In the genomic region with DNA sequence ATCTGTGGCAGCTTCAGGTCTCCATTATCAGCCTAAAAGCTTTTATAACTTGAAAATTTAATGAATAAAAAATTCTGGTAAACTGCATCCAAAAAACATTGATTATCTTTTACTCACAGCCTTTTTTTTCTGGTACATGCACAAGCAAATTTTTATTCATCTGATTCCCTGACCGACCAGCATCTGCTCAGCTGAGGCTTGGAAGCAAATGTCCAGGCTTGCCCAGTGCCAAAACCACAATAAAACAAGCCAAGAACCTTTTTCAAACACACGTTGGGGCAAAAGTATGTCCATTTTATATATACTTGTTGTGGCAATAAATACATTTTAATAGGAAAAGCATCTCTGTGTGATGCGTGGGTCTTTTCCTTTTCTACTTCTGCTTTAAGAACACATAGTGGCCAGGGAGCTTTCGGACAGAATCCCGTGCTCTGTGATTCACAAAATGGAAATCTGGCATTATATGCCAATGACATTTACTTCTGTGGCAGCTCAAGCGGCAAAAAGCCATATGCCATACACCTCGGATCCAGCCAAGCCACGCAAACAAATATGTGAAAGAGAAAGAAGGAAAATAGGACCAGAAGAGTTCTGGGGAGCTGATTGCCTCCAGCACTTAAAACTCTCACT, we compare ENCODE assay signal across 27 cellular contexts.
DNase-seq lines count a peak whose midpoint lies in the region; ATAC-seq, FAIRE-seq and TF ChIP-seq lines count a peak whose summit lies in the region.
"Had no signal": no experiment of that assay in that cellular context is flagged by ENCODE, and none has a peak within 500 bp of the region (broad histone marks: within the 10 kb centered on the region; RNA-seq: fewer than 3 reads in every experiment).

No MANE protein-coding gene starts in this region.

- no peak overlapping the region for H3K27ac ChIP-seq in astrocyte (ENCODE audit: low read depth, low read length)
- H3K27ac ChIP-seq: foreskin keratinocyte, neural progenitor cell, suprapubic skin, vagina had no signal

- H3K4me1 Mint-ChIP-seq in astrocyte (ENCODE audit: low read depth, unreplicated experiment): peaks cover 4% of the 10 kb centered on the region
- H3K4me1 Mint-ChIP-seq: H9, neural progenitor cell had no signal

- H3K4me3 ChIP-seq in astrocyte (ENCODE audit: insufficient read depth, low read depth, low read length): no peak overlapping the region
- H3K4me3 ChIP-seq: mucosa of descending colon, neural progenitor cell, suprapubic skin, vagina had no signal

- no peaks in the 10 kb centered on the region for H3K9me3 Mint-ChIP-seq in astrocyte (ENCODE audit: unreplicated experiment)
- H3K9me3 Mint-ChIP-seq: activated T-cell treated with anti-CD3 and anti-CD28 coated beads, Interleukin-2, amount 50 U/mL, for 4 hours; neural progenitor cell; T-cell had no signal

- peak; percentile 62 for DNase-seq in NCI-H1092 treated with DMSO at 0.1 percent for 48 hours (lab: John Stamatoyannopoulos, UW)
- peak; percentile 44 for DNase-seq in astrocyte (ENCODE audit: low read depth)
- DNase-seq in fibroblast of gingiva (ENCODE audit: low read depth): peak; percentile 13
- peak; percentile 9 for DNase-seq in stromal cell of bone marrow (ENCODE audit: low read depth)
- no peak for DNase-seq in GF-D8 (lab: John Stamatoyannopoulos, UW)
- DNase-seq: activated CD4-positive, alpha-beta T cell treated with anti-CD3 and anti-CD28 coated beads for 36 hours; activated CD8-positive, alpha-beta memory T cell treated with anti-CD3 and anti-CD28 coated beads for 24 hours; activated naive CD4-positive, alpha-beta T cell treated with Interleukin-2 at 50 U/mL for 16 hours; activated T-cell treated with anti-CD3 and anti-CD28 coated beads, Interleukin-2, amount 50 U/mL, for 4 hours; amygdala; CD4-positive, alpha-beta memory T cell; DMS153; H9; hippocampal formation; IMR-90; mucosa of descending colon; NCI-H1436 treated with DMSO at 0.1 percent for 48 hours; PC-3; Right ventricle myocardium superior; T-cell had no signal

- H3K27me3 ChIP-seq in astrocyte (ENCODE audit: insufficient read depth, low read length): no peaks in the 10 kb centered on the region
- H3K27me3 ChIP-seq: foreskin keratinocyte, neural progenitor cell, suprapubic skin, vagina had no signal

- no peaks in the 10 kb centered on the region for H3K36me3 ChIP-seq in astrocyte (ENCODE audit: insufficient read depth, low read length)
- H3K36me3 ChIP-seq: neural progenitor cell, vagina had no signal

- no peak for FAIRE-seq in astrocyte (lab: Jason Lieb, UNC)
- FAIRE-seq: G401.6 had no signal

- no peaks in the 10 kb centered on the region for H4K20me1 ChIP-seq in astrocyte (ENCODE audit: insufficient read depth, low read length)

- TF ChIP-seq CTCF in astrocyte (IDR thresholded peaks at IDR 0.05; ENCODE audit: insufficient read depth, low read depth, low read length): no peak

- H3K79me2 ChIP-seq in astrocyte (ENCODE audit: insufficient read depth, low read length): no peaks in the 10 kb centered on the region

- H3K27me3 Mint-ChIP-seq in astrocyte (ENCODE audit: low read depth, unreplicated experiment): no peaks in the 10 kb centered on the region
- H3K27me3 Mint-ChIP-seq: activated CD4-positive, alpha-beta T cell treated with anti-CD3 and anti-CD28 coated beads for 36 hours; CD4-positive, alpha-beta memory T cell; T-cell had no signal

- no peak overlapping the region for H2AFZ ChIP-seq in astrocyte (ENCODE audit: low read depth, low read length)
- H2AFZ ChIP-seq: neural progenitor cell had no signal

- peak overlapping the region; percentile 49 for H3K4me2 ChIP-seq in astrocyte (ENCODE audit: low read length)
- H3K4me2 ChIP-seq: neural progenitor cell had no signal

- H3K9ac ChIP-seq in astrocyte (ENCODE audit: low read length): no peak overlapping the region
- H3K9ac ChIP-seq: neural progenitor cell had no signal

- peaks cover 4% of the 10 kb centered on the region for H3K36me3 Mint-ChIP-seq in astrocyte (ENCODE audit: low read depth, unreplicated experiment)
- H3K36me3 Mint-ChIP-seq: neural progenitor cell had no signal

- ATAC-seq in GM19467 (IDR thresholded peaks at IDR 0.05; ENCODE audit: unreplicated experiment) (no peak), HG02884 (IDR thresholded peaks at IDR 0.05; ENCODE audit: unreplicated experiment) (no peak)
- ATAC-seq: activated CD4-positive, alpha-beta T cell treated with anti-CD3 and anti-CD28 coated beads for 36 hours; activated T-cell treated with anti-CD3 and anti-CD28 coated beads, Interleukin-2, amount 50 U/mL, for 4 hours; foreskin keratinocyte; mucosa of descending colon; PC-3; T-cell had no signal

- H3K27ac Mint-ChIP-seq in astrocyte (ENCODE audit: unreplicated experiment): no peak overlapping the region
- H3K27ac Mint-ChIP-seq: activated CD4-positive, alpha-beta T cell treated with anti-CD3 and anti-CD28 coated beads for 36 hours; H9; neural progenitor cell; T-cell had no signal

- H3K4me1 ChIP-seq in astrocyte (ENCODE audit: insufficient read depth, low read length): no peaks in the 10 kb centered on the region
- H3K4me1 ChIP-seq: foreskin keratinocyte, neural progenitor cell, suprapubic skin, vagina had no signal

- H3K9me3 ChIP-seq in astrocyte (ENCODE audit: insufficient read depth, low read depth, low read length): no peaks in the 10 kb centered on the region
- H3K9me3 ChIP-seq: mucosa of descending colon, suprapubic skin, vagina had no signal

- H3K4me3 Mint-ChIP-seq in astrocyte (ENCODE audit: unreplicated experiment): no peak overlapping the region
- H3K4me3 Mint-ChIP-seq: activated CD4-positive, alpha-beta T cell treated with anti-CD3 and anti-CD28 coated beads for 36 hours; activated T-cell treated with anti-CD3 and anti-CD28 coated beads, Interleukin-2, amount 50 U/mL, for 4 hours; CD4-positive, alpha-beta memory T cell; H9; neural progenitor cell; T-cell had no signal
